1 cellular context compared by ENCODE assay signal in the genomic region with DNA sequence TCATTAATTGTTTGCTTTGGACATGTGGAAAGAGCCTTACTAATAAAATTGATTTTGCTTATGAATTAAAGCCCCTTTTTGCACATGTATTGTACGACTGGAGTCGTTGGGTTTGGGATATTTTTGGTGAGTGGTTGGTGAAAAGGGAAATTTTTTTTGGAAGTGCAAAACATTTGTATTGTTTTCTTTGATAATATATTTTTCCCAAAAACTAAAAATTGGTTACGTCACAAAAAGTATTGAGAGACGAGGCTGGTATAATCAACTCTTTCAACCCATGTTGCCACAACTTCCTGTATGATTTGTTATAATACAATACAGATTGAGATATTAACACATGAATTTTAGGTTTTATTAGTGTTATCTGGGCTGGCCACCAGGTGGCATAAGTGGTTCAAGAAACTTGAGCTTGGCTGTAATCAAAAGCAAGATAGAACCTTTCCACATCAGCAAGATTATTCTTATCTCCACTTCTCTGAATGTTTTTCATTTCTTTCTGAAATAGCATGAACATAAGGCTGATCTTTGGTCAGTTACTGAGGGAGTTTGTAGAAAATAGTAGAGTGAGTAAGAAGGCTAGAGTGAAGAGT.
TF ChIP-seq lines count a peak whose summit lies in the region.

No MANE protein-coding gene starts in this region.

TF ChIP-seq in GM23338, 12 proteins besides CTCF, POLR2A, EP300 and RAD21 (continued from another document):
- TF ChIP-seq ZNF462 (CRISPR knock-in tag; IDR thresholded peaks at IDR 0.05), result no peak
- TF ChIP-seq EZH2 (IDR thresholded peaks at IDR 0.05; ENCODE audit: low read depth, unreplicated experiment), result no peak
- no peak for TF ChIP-seq REST (IDR thresholded peaks at IDR 0.05; ENCODE audit: unreplicated experiment)
- TF ChIP-seq ETS1 (IDR thresholded peaks at IDR 0.05), result no peak
